ENCODE assay signal across 9 cellular contexts in genomic region chr3:107208100-107208499, GRCh38.
DNase-seq lines count a peak whose midpoint lies in the region; ATAC-seq, FAIRE-seq and TF ChIP-seq lines count a peak whose summit lies in the region.
"Had no signal": no experiment of that assay in that cellular context is flagged by ENCODE, and none has a peak within 500 bp of the region (broad histone marks: within the 10 kb centered on the region; RNA-seq: fewer than 3 reads in every experiment).

No MANE protein-coding gene starts in this region.

- no peaks in the 10 kb centered on the region for H3K79me2 ChIP-seq in endothelial cell of umbilical vein (ENCODE audit: control insufficient read depth, insufficient read depth, low read length)

- no peaks in the 10 kb centered on the region for H3K27me3 Mint-ChIP-seq in nephron (ENCODE audit: low read depth)
- peaks cover 8% of the 10 kb centered on the region for H3K27me3 Mint-ChIP-seq in activated naive CD4-positive, alpha-beta T cell treated with anti-CD3 and anti-CD28 coated beads for 36 hours (ENCODE audit: low read depth)

- peak overlapping the region; percentile 95 to 98 (median 97) for H3K27ac Mint-ChIP-seq in nephron
- H3K27ac Mint-ChIP-seq in activated naive CD4-positive, alpha-beta T cell treated with anti-CD3 and anti-CD28 coated beads for 36 hours: no peak overlapping the region
- H3K27ac Mint-ChIP-seq: activated naive CD8-positive, alpha-beta T cell had no signal

- dilution Hi-C loops in endothelial cell of umbilical vein (cut with MboI; ENCODE audit: extremely low pct_ligation_motif_present, low sequenced_read_pairs): no loop called here

- H3K27me3 ChIP-seq in BLaER1 treated with 17β-estradiol and CSF1 and Interleukin-3, amounts not matched to agents 10 nM and 100 nM: no peaks in the 10 kb centered on the region
- H3K27me3 ChIP-seq in endothelial cell of umbilical vein (ENCODE audit: control insufficient read depth in 2 of 2, insufficient read depth in 2 of 2, low read length in 2 of 2): no peaks in the 10 kb centered on the region

- H3K4me3 ChIP-seq in BLaER1 treated with 17β-estradiol and CSF1 and Interleukin-3, amounts not matched to agents 10 nM and 100 nM: no peak overlapping the region
- H3K4me3 ChIP-seq in endothelial cell of umbilical vein (replicated peaks in 1 of 3; ENCODE audit: insufficient read depth in 1 of 3, low read depth in 1 of 3, low read length in 3 of 3): peak overlapping the region in 1 of 3 experiments; percentile 15

- TF ChIP-seq POLR2A in endothelial cell of umbilical vein (IDR thresholded peaks at IDR 0.05; ENCODE audit: low read depth, low read length): no peak

- ATAC-seq in stimulated activated naive CD8-positive, alpha-beta T cell treated with anti-CD3 and anti-CD28 coated beads, Interleukin-15, Interleukin-2, amounts not matched to agents 100 U/mL and 50 U/mL, for 24 hours: no peak
- no peak for ATAC-seq in HG02588 (IDR thresholded peaks at IDR 0.05; ENCODE audit: unreplicated experiment)

- H3K9ac ChIP-seq in BLaER1 treated with 17β-estradiol and CSF1 and Interleukin-3, amounts not matched to agents 10 nM and 100 nM: no peak overlapping the region
- H3K9ac ChIP-seq in endothelial cell of umbilical vein (replicated peaks; ENCODE audit: extremely low read depth, insufficient read depth, low read length): no peak overlapping the region

- no peaks in the 10 kb centered on the region for H3K9me3 Mint-ChIP-seq in nephron
- H3K9me3 Mint-ChIP-seq in activated naive CD4-positive, alpha-beta T cell treated with anti-CD3 and anti-CD28 coated beads for 36 hours: no peaks in the 10 kb centered on the region

- peaks cover 80% of the 10 kb centered on the region for H3K4me1 Mint-ChIP-seq in nephron
- H3K4me1 Mint-ChIP-seq in activated naive CD4-positive, alpha-beta T cell treated with anti-CD3 and anti-CD28 coated beads for 36 hours (ENCODE audit: low read depth): peaks cover 3% of the 10 kb centered on the region

- no peaks in the 10 kb centered on the region for H3K9me3 ChIP-seq in BLaER1 treated with 17β-estradiol and CSF1 and Interleukin-3, amounts not matched to agents 10 nM and 100 nM (replicated peaks in 1 of 11)
- no peaks in the 10 kb centered on the region for H3K9me3 ChIP-seq in endothelial cell of umbilical vein (replicated peaks; ENCODE audit: control insufficient read depth, insufficient read depth, low read length)

- peak; percentile 82 for FAIRE-seq in endothelial cell of umbilical vein (lab: Jason Lieb, UNC)

- peaks cover 12 to 21% (median 18%) of the 10 kb centered on the region in 10 experiments; a peak in 15 of 20 replicates for H3K4me1 ChIP-seq in BLaER1 treated with 17β-estradiol and CSF1 and Interleukin-3, amounts not matched to agents 10 nM and 100 nM
- H3K4me1 ChIP-seq in endothelial cell of umbilical vein (ENCODE audit: control insufficient read depth, extremely low read depth, insufficient read depth, low read length): peaks cover 22% of the 10 kb centered on the region

- TF ChIP-seq CTCF in endothelial cell of umbilical vein (IDR thresholded peaks at IDR 0.05; ENCODE audit: extremely low read depth in 1 of 2, insufficient read depth in 1 of 2, low read depth in 1 of 2, low read length in 2 of 2): no peak
- TF ChIP-seq CTCF in nephron (IDR thresholded peaks at IDR 0.05; ENCODE audit: unreplicated experiment in 3 of 3): no peak

- no peak overlapping the region for H3K27ac ChIP-seq in BLaER1 treated with 17β-estradiol and CSF1 and Interleukin-3, amounts not matched to agents 10 nM and 100 nM
- H3K27ac ChIP-seq in endothelial cell of umbilical vein (ENCODE audit: insufficient read depth, low read depth, low read length): peak overlapping the region; percentile 59

- H2AFZ ChIP-seq in endothelial cell of umbilical vein (ENCODE audit: low read depth, low read length): peak overlapping the region; percentile 74

- no peaks in the 10 kb centered on the region for H4K20me1 ChIP-seq in BLaER1 treated with 17β-estradiol and CSF1 and Interleukin-3, amounts not matched to agents 10 nM and 100 nM
- H4K20me1 ChIP-seq in endothelial cell of umbilical vein (replicated peaks; ENCODE audit: control insufficient read depth, extremely low read depth, insufficient read depth, low read length): no peaks in the 10 kb centered on the region

- no peaks in the 10 kb centered on the region for H3K36me3 ChIP-seq in BLaER1 treated with 17β-estradiol and CSF1 and Interleukin-3, amounts not matched to agents 10 nM and 100 nM
- H3K36me3 ChIP-seq in endothelial cell of umbilical vein (ENCODE audit: control insufficient read depth in 2 of 2, extremely low read depth in 1 of 2, insufficient read depth in 2 of 2, low read length in 2 of 2): no peaks in the 10 kb centered on the region

- DNase-seq in NCI-H2171 (lab: John Stamatoyannopoulos, UW) (peak; percentile 61), endothelial cell of umbilical vein (ENCODE audit: low read depth, low spot score) (peak; percentile 95), GM19238 (ENCODE audit: insufficient read length, low spot score) (no peak)
- no peak for DNase-seq in activated naive CD4-positive, alpha-beta T cell treated with anti-CD3 and anti-CD28 coated beads for 36 hours
- DNase-seq in stimulated activated naive CD8-positive, alpha-beta T cell treated with anti-CD3 and anti-CD28 coated beads, Interleukin-15, Interleukin-2, amounts not matched to agents 100 U/mL and 50 U/mL, for 24 hours: no peak

- intact Hi-C loops in endothelial cell of umbilical vein (cut with micrococcal nuclease): no loop called here
- intact Hi-C loops in activated naive CD4-positive, alpha-beta T cell treated with anti-CD3 and anti-CD28 coated beads for 36 hours (cut with micrococcal nuclease): no loop called here

- POLR2A ChIA-PET in endothelial cell of umbilical vein (lab: Charles Lee): no interaction called here

- H3K4me2 ChIP-seq in BLaER1 treated with 17β-estradiol and CSF1 and Interleukin-3, amounts not matched to agents 10 nM and 100 nM: peak overlapping the region in 8 of 11 experiments; percentile 9 to 37 (median 20); a peak in 7 of 22 replicates
- peak overlapping the region; percentile 52 for H3K4me2 ChIP-seq in endothelial cell of umbilical vein (ENCODE audit: insufficient read depth, low read length)

- H3K4me3 Mint-ChIP-seq in nephron: peak overlapping the region; percentile 37 to 69 (median 59)
- H3K4me3 Mint-ChIP-seq in activated naive CD4-positive, alpha-beta T cell treated with anti-CD3 and anti-CD28 coated beads for 36 hours: no peak overlapping the region
- H3K4me3 Mint-ChIP-seq: activated naive CD8-positive, alpha-beta T cell had no signal

- no TSS peak for BruUV-seq in endothelial cell of umbilical vein (replicated peaks; lab: Mats Ljungman, UMichigan)

- H3K9me1 ChIP-seq in endothelial cell of umbilical vein (replicated peaks; ENCODE audit: control insufficient read depth, extremely low read depth, insufficient read depth, low read length): no peaks in the 10 kb centered on the region

- no peaks in the 10 kb centered on the region for H3K36me3 Mint-ChIP-seq in nephron (ENCODE audit: low read depth)
- H3K36me3 Mint-ChIP-seq in activated naive CD4-positive, alpha-beta T cell treated with anti-CD3 and anti-CD28 coated beads for 36 hours (ENCODE audit: low read depth): no peaks in the 10 kb centered on the region
- H3K36me3 Mint-ChIP-seq: activated naive CD8-positive, alpha-beta T cell had no signal

- CTCF ChIA-PET in endothelial cell of umbilical vein (lab: Charles Lee): interaction anchor here (0.6 to 1.6 kb wide), 10 partner anchors 9 to 223 kb away, joined by 3 to 10 read pairs (median 4); no protein-coding TSS in a partner anchor
- CTCF ChIA-PET in activated naive CD4-positive, alpha-beta T cell treated with anti-CD3 and anti-CD28 coated beads for 36 hours (lab: Charles Lee): interaction anchor here (1.4 kb wide), 1 partner anchor 15 kb away, joined by 4 read pairs; no protein-coding TSS in a partner anchor

TF ChIP-seq in endothelial cell of umbilical vein, 7 proteins besides CTCF, POLR2A, EP300 and RAD21:
- TF ChIP-seq FOS (IDR thresholded peaks at IDR 0.05; ENCODE audit: borderline replicate concordance, insufficient read depth, low read length) (peak; percentile 56), GATA2 (IDR thresholded peaks at IDR 0.05; ENCODE audit: insufficient read depth, insufficient read length, low read depth, low read length) (no peak)
TF ChIP-seq in endothelial cell of umbilical vein: peak in this region for 1.

Comparison
In these comparisons a context has a peak if more than half of its experiments do, and no peak if none do; other contexts are left out.
1. DNase-seq: peak in NCI-H2171 (single experiment) and endothelial cell of umbilical vein (single experiment); none in activated naive CD4-positive, alpha-beta T cell treated with anti-CD3 and anti-CD28 coated beads for 36 hours (single experiment), GM19238 (single experiment) and stimulated activated naive CD8-positive, alpha-beta T cell treated with anti-CD3 and anti-CD28 coated beads, Interleukin-15, Interleukin-2, amounts not matched to agents 100 U/mL and 50 U/mL, for 24 hours (single experiment).